In the genomic region with DNA sequence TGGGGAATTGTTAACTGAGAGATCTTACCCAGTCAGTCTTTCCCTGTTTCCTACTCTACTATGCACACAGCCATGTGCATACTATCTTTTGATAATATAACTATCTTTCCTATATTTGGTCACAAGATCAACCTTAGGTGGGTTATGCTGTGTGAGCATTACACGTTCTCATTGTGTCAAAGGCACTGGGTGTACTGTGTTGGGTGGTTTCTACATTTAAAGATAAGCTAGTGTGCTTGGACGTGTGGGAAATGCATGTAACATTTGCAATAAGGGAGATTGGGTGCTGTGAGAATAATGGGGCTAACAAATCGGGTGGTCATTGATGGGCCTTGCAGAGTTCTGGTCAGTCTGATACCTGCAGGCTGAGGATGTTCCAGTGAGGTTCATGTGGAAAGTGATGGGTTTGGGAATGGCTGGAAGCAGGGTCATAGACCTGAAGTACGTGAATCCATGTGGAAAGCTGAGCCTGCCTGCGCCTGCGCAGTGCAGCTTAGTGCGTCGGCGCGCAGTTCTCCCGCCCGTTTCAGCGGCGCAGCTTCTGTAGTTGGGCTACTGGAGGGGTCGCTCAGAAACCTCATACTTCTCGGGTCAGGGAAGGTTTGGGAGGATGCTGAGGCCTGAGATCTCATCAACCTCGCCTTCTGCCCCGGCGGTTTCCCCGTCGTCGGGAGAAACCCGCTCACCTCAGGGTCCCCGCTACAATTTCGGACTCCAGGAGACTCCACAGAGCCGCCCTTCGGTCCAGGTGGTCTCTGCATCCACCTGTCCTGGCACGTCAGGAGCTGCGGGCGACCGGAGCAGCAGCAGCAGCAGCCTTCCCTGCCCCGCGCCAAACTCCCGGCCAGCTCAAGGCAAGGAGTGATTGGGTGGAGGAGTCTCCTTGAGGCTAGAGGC, we compare ENCODE assay signal across 10 cellular contexts. TPM values are rescaled to one million over a fixed set of nuclear protein-coding genes. Genes with fewer than 3 reads are reported as not detected.
DNase-seq lines count a peak whose midpoint lies in the region; ATAC-seq and TF ChIP-seq lines count a peak whose summit lies in the region.
"Had no signal": no experiment of that assay in that cellular context is flagged by ENCODE, and none has a peak within 500 bp of the region (broad histone marks: within the 10 kb centered on the region; RNA-seq: fewer than 3 reads in every experiment).

A gene (plus strand): TSS at position 507 of the 897 bp plus-strand sequence. CDS start 104 bp downstream, at position 611.

- no peak within 1 kb of the TSS for H3K27ac ChIP-seq in heart left ventricle
- no peak within 1 kb of the TSS for H3K27ac ChIP-seq in upper lobe of right lung
- H3K27ac ChIP-seq: uterus had no signal

- H3K4me1 ChIP-seq in heart left ventricle: peaks cover 0 to 7% (median 0%) of the 10 kb centered on the region in 12 donors
- no peaks in the 10 kb centered on the region for H3K4me1 ChIP-seq in upper lobe of right lung
- H3K4me1 ChIP-seq: uterus had no signal

- H3K4me3 ChIP-seq in heart left ventricle (no peak within 1 kb of the TSS), upper lobe of right lung (no peak within 1 kb of the TSS)
- H3K4me3 ChIP-seq: uterus had no signal

- WGBS in heart left ventricle, 4 donors: 83 to 89% (median 88%) methylated on average over 34 of the region's 34 CpGs

- ATAC-seq in heart left ventricle: peak in 3 of 4 donors; percentile 21 to 49 (median 27)
- ATAC-seq in upper lobe of right lung: peak; percentile 56
- no peak for ATAC-seq in HG02588 (IDR thresholded peaks at IDR 0.05; ENCODE audit: unreplicated experiment)
- ATAC-seq in HG02981 (IDR thresholded peaks at IDR 0.05; ENCODE audit: unreplicated experiment): no peak

- intact Hi-C loops in heart left ventricle (cut with DNase I): loop anchor here in 1 of 10 donors (10.0 kb wide), 1 partner anchor 52 kb away; no protein-coding TSS in a partner anchor
- intact Hi-C loops in upper lobe of right lung (cut with DNase I): no loop called here

- TF ChIP-seq POLR2A in heart left ventricle (IDR thresholded peaks at IDR 0.05): no peak

- H3K36me3 ChIP-seq in heart left ventricle: peaks cover 0 to 80% (median 71%) of the 10 kb centered on the region in 9 donors
- peaks cover 59% of the 10 kb centered on the region for H3K36me3 ChIP-seq in upper lobe of right lung
- H3K36me3 ChIP-seq: uterus had no signal

- TF ChIP-seq CTCF in heart left ventricle (IDR thresholded peaks at IDR 0.05) (no peak), upper lobe of right lung (IDR thresholded peaks at IDR 0.05) (no peak)

- DNase-seq in stimulated activated CD4-positive, alpha-beta T cell treated with anti-CD3 and anti-CD28 coated beads, Interleukin-2, amount 100 ng/mL, for 24 hours: peak; percentile 45 to 60
- no peak for DNase-seq in stimulated activated CD4-positive, alpha-beta T cell treated with anti-CD3 and anti-CD28 coated beads, Interleukin-1b, Interleukin-23, amount 100 ng/mL, for 48 hours
- DNase-seq in OCI-M1 (lab: John Stamatoyannopoulos, UW) (peak; percentile 45), heart left ventricle (peak in 1 of 5 donors; percentile 32), upper lobe of right lung (no peak), DMS79 treated with DMSO at 0.1 percent for 48 hours (lab: John Stamatoyannopoulos, UW) (no peak)
- DNase-seq: activated naive CD8-positive, alpha-beta T cell treated with anti-CD3 and anti-CD28 coated beads, Interleukin-2, amount 10 ng/mL, durations not matched to agents 7 days and 5 days; uterus had no signal

- H3K9me3 ChIP-seq in heart left ventricle (no peaks in the 10 kb centered on the region), upper lobe of right lung (no peaks in the 10 kb centered on the region)
- H3K9me3 ChIP-seq: uterus had no signal

- no peaks in the 10 kb centered on the region for H3K27me3 ChIP-seq in heart left ventricle
- H3K27me3 ChIP-seq in upper lobe of right lung: no peaks in the 10 kb centered on the region
- H3K27me3 ChIP-seq: uterus had no signal

RNA-seq across cellular contexts. Expression of the gene that starts here (rescaled TPM):
- total RNA-seq in heart left ventricle: under 1 TPM in 7 of 9 donors, not detected in 2; 0.19 to 0.62 (median 0.26) TPM
- polyA plus RNA-seq in heart left ventricle: under 1 TPM; 0.06 to 0.27 TPM
- total RNA-seq in upper lobe of right lung: 0.96 TPM

Comparison
In these comparisons a context has a peak if more than half of its experiments do, and no peak if none do; other contexts are left out.
1. DNase-seq: peak in stimulated activated CD4-positive, alpha-beta T cell treated with anti-CD3 and anti-CD28 coated beads, Interleukin-2, amount 100 ng/mL, for 24 hours (2 of 2) and OCI-M1 (single experiment); none in stimulated activated CD4-positive, alpha-beta T cell treated with anti-CD3 and anti-CD28 coated beads, Interleukin-1b, Interleukin-23, amount 100 ng/mL, for 48 hours (single experiment), upper lobe of right lung (single experiment) and DMS79 treated with DMSO at 0.1 percent for 48 hours (single experiment).
2. Peak in ATAC-seq in heart left ventricle; RNA of the gene not detected or under 1 TPM.
3. Peak in ATAC-seq in upper lobe of right lung; RNA of the gene not detected or under 1 TPM.